ENCODE assay signal across 15 cellular contexts in the genomic region with DNA sequence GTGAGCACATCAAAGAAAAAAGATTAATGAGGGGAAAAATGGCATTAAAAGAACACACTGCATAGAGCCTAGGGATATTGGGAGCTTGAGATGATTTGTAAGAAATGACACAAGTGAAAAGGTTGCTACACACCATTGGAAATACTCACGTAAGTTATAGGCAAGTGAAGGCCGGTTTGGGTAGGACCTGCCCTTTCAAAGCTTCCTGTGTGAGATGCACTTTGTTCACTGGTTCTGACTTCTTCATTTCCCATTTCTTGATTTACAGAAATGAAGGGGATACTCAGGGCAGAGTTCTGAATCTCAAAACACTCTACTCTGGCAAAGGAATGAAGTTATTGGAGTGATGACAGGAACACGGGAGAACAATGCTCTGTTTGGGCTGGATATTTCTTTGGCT. TPM values are rescaled to one million over a fixed set of nuclear protein-coding genes. Genes with fewer than 3 reads are reported as not detected.
A peak's percentile ranks its signal among the peaks of the same experiment; 100 is the strongest.
DNase-seq lines count a peak whose midpoint lies in the region; ATAC-seq and TF ChIP-seq lines count a peak whose summit lies in the region.
"Had no signal": no experiment of that assay in that cellular context is flagged by ENCODE, and none has a peak within 500 bp of the region (broad histone marks: within the 10 kb centered on the region; RNA-seq: fewer than 3 reads in every experiment).

A gene with protein sequence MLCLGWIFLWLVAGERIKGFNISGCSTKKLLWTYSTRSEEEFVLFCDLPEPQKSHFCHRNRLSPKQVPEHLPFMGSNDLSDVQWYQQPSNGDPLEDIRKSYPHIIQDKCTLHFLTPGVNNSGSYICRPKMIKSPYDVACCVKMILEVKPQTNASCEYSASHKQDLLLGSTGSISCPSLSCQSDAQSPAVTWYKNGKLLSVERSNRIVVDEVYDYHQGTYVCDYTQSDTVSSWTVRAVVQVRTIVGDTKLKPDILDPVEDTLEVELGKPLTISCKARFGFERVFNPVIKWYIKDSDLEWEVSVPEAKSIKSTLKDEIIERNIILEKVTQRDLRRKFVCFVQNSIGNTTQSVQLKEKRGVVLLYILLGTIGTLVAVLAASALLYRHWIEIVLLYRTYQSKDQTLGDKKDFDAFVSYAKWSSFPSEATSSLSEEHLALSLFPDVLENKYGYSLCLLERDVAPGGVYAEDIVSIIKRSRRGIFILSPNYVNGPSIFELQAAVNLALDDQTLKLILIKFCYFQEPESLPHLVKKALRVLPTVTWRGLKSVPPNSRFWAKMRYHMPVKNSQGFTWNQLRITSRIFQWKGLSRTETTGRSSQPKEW (plus strand): TSS at position 251 of the 400 bp plus-strand sequence. CDS start 118 bp downstream, at position 369.

- peak within 1 kb of the TSS; percentile 52 to 76 (median 62) for H3K27ac ChIP-seq in upper lobe of left lung
- H3K27ac ChIP-seq in tibial artery, result no peak within 1 kb of the TSS
- H3K27ac ChIP-seq: neural progenitor cell had no signal

- H3K4me1 Mint-ChIP-seq in activated naive CD4-positive, alpha-beta T cell treated with anti-CD3 and anti-CD28 coated beads for 36 hours (ENCODE audit: low read depth), result peaks cover 74% of the 10 kb centered on the region
- H3K4me1 Mint-ChIP-seq in T-helper 1 cell treated with Interleukin-12 subunit alpha and Interleukin-12 subunit beta and Interleukin-4 antibody, amounts not matched to agents 30 μg/mL and 1 μg/mL, for 36 hours (ENCODE audit: low read depth), result peaks cover 77% of the 10 kb centered on the region
- H3K4me1 Mint-ChIP-seq: neural progenitor cell had no signal

- intact Hi-C loops in activated naive CD4-positive, alpha-beta T cell treated with anti-CD3 and anti-CD28 coated beads for 36 hours (cut with micrococcal nuclease), result loop anchor here (1.0 to 10.0 kb wide), 2 partner anchors 13 to 1118 kb away; partner anchors contain the start of gene RNF149
- intact Hi-C loops in tibial artery (cut with DNase I; ENCODE audit: low total_unique reads), result no loop called here

- H3K36me3 ChIP-seq in upper lobe of left lung (no peaks in the 10 kb centered on the region), tibial artery (no peaks in the 10 kb centered on the region)
- H3K36me3 ChIP-seq: neural progenitor cell had no signal

- no peak for TF ChIP-seq POLR2A in erythroblast (IDR thresholded peaks at IDR 0.05; ENCODE audit: low read length)
- peak in 1 of 4 donors; percentile 8 for TF ChIP-seq POLR2A in upper lobe of left lung (IDR thresholded peaks at IDR 0.05)

- peak within 1 kb of the TSS; percentile 53 for H3K4me3 Mint-ChIP-seq in activated naive CD4-positive, alpha-beta T cell treated with anti-CD3 and anti-CD28 coated beads for 36 hours
- peak within 1 kb of the TSS; percentile 79 for H3K4me3 Mint-ChIP-seq in T-helper 1 cell treated with Interleukin-12 subunit alpha and Interleukin-12 subunit beta and Interleukin-4 antibody, amounts not matched to agents 30 μg/mL and 1 μg/mL, for 36 hours
- H3K4me3 Mint-ChIP-seq: dendritic cell treated with granulocyte-macrophage colony-stimulating factor and Interleukin-4, amounts not matched to agents 40 ng/mL and 50 ng/mL, for 4 days; neural progenitor cell had no signal

- no peaks in the 10 kb centered on the region for H3K4me1 ChIP-seq in upper lobe of left lung
- H3K4me1 ChIP-seq in tibial artery, result no peaks in the 10 kb centered on the region
- H3K4me1 ChIP-seq: neural progenitor cell had no signal

- TF ChIP-seq CTCF in upper lobe of left lung (IDR thresholded peaks at IDR 0.05) (no peak), tibial artery (IDR thresholded peaks at IDR 0.05) (no peak)

- peak within 1 kb of the TSS; percentile 74 for H3K27ac Mint-ChIP-seq in activated naive CD4-positive, alpha-beta T cell treated with anti-CD3 and anti-CD28 coated beads for 36 hours
- peak within 1 kb of the TSS; percentile 94 for H3K27ac Mint-ChIP-seq in T-helper 1 cell treated with Interleukin-12 subunit alpha and Interleukin-12 subunit beta and Interleukin-4 antibody, amounts not matched to agents 30 μg/mL and 1 μg/mL, for 36 hours
- H3K27ac Mint-ChIP-seq: dendritic cell treated with granulocyte-macrophage colony-stimulating factor and Interleukin-4, amounts not matched to agents 40 ng/mL and 50 ng/mL, for 4 days; neural progenitor cell had no signal

- CTCF ChIA-PET in activated naive CD4-positive, alpha-beta T cell treated with anti-CD3 and anti-CD28 coated beads for 36 hours (lab: Charles Lee), result interaction anchor here (0.9 to 1.6 kb wide), 3 partner anchors 20 to 184 kb away, joined by 3 to 9 read pairs (median 3); no protein-coding TSS in a partner anchor

- WGBS in upper lobe of left lung, 2 donors, result 62 to 75% methylated on average over 3 of the region's 3 CpGs

- no peak for TF ChIP-seq EP300 in upper lobe of left lung (IDR thresholded peaks at IDR 0.05)

- H3K36me3 Mint-ChIP-seq in activated naive CD4-positive, alpha-beta T cell treated with anti-CD3 and anti-CD28 coated beads for 36 hours (ENCODE audit: low read depth), result peaks cover 20% of the 10 kb centered on the region
- H3K36me3 Mint-ChIP-seq in T-helper 1 cell treated with Interleukin-12 subunit alpha and Interleukin-12 subunit beta and Interleukin-4 antibody, amounts not matched to agents 30 μg/mL and 1 μg/mL, for 36 hours (ENCODE audit: low read depth), result peaks cover 64% of the 10 kb centered on the region
- H3K36me3 Mint-ChIP-seq: neural progenitor cell had no signal

- no peak for ATAC-seq in upper lobe of left lung (ENCODE audit: low FRiP score in 2 of 2)
- no peak for ATAC-seq in GM19397 (IDR thresholded peaks at IDR 0.05; ENCODE audit: unreplicated experiment)
- ATAC-seq: esophagus mucosa had no signal

- H3K9me3 ChIP-seq in upper lobe of left lung (no peaks in the 10 kb centered on the region), tibial artery (no peaks in the 10 kb centered on the region)

- H3K27me3 ChIP-seq in upper lobe of left lung, result no peaks in the 10 kb centered on the region
- H3K27me3 ChIP-seq in tibial artery, result no peaks in the 10 kb centered on the region
- H3K27me3 ChIP-seq: neural progenitor cell had no signal

- H3K4me3 ChIP-seq in upper lobe of left lung (peak within 1 kb of the TSS in 1 of 4 donors; percentile 4), tibial artery (no peak within 1 kb of the TSS)
- H3K4me3 ChIP-seq: neural progenitor cell had no signal

- DNase-seq in activated naive CD4-positive, alpha-beta T cell treated with anti-CD3 and anti-CD28 coated beads for 36 hours, result peak; percentile 31
- DNase-seq in activated naive CD4-positive, alpha-beta T cell treated with Interleukin-2 at 50 U/mL for 16 hours, result no peak
- DNase-seq in erythroblast (lab: John Stamatoyannopoulos, UW) (peak; percentile 12 to 34), upper lobe of left lung (no peak), tibial artery (no peak), NCI-H2107 treated with DMSO at 0.1 percent for 48 hours (lab: John Stamatoyannopoulos, UW; ENCODE audit: unreplicated experiment) (no peak)
- DNase-seq: activated CD4-positive, alpha-beta T cell treated with anti-CD3 and anti-CD28 coated beads, Interleukin-2, amount 50 U/mL, for 48 hours; mesenchymal stem cell; NCI-H1694; stimulated activated CD4-positive, alpha-beta T cell treated with anti-CD3 and anti-CD28 coated beads, Interleukin-12 subunit alpha, Interleukin-12 subunit beta, amount 100 ng/mL, for 4 hours had no signal

- no peaks in the 10 kb centered on the region for H3K9me3 Mint-ChIP-seq in activated naive CD4-positive, alpha-beta T cell treated with anti-CD3 and anti-CD28 coated beads for 36 hours
- H3K9me3 Mint-ChIP-seq in T-helper 1 cell treated with Interleukin-12 subunit alpha and Interleukin-12 subunit beta and Interleukin-4 antibody, amounts not matched to agents 30 μg/mL and 1 μg/mL, for 36 hours, result peaks cover 4% of the 10 kb centered on the region
- H3K9me3 Mint-ChIP-seq: dendritic cell treated with granulocyte-macrophage colony-stimulating factor and Interleukin-4, amounts not matched to agents 40 ng/mL and 50 ng/mL, for 4 days; neural progenitor cell had no signal

- no peaks in the 10 kb centered on the region for H3K27me3 Mint-ChIP-seq in activated naive CD4-positive, alpha-beta T cell treated with anti-CD3 and anti-CD28 coated beads for 36 hours (ENCODE audit: low read depth)
- H3K27me3 Mint-ChIP-seq in T-helper 1 cell treated with Interleukin-12 subunit alpha and Interleukin-12 subunit beta and Interleukin-4 antibody, amounts not matched to agents 30 μg/mL and 1 μg/mL, for 36 hours (ENCODE audit: low read depth), result no peaks in the 10 kb centered on the region
- H3K27me3 Mint-ChIP-seq: dendritic cell treated with granulocyte-macrophage colony-stimulating factor and Interleukin-4, amounts not matched to agents 40 ng/mL and 50 ng/mL, for 4 days had no signal

RNA-seq across cellular contexts. Expression of the gene that starts here (rescaled TPM):
- 10 to 100 TPM; 11.2 to 15.1 TPM for total RNA-seq in activated naive CD4-positive, alpha-beta T cell treated with anti-CD3 and anti-CD28 coated beads for 36 hours
- total RNA-seq in upper lobe of left lung, result 10 to 100 TPM in 3 of 6 donors, 1 to 10 TPM in 3; 8.0 to 16.3 (median 10.9) TPM

Comparison
In these comparisons a context has a peak if more than half of its experiments do, and no peak if none do; other contexts are left out.
1. DNase-seq: peak in activated naive CD4-positive, alpha-beta T cell treated with anti-CD3 and anti-CD28 coated beads for 36 hours (single experiment) and erythroblast (2 of 2); none in activated naive CD4-positive, alpha-beta T cell treated with Interleukin-2 at 50 U/mL for 16 hours (single experiment), upper lobe of left lung (0 of 2), tibial artery (0 of 2) and NCI-H2107 treated with DMSO at 0.1 percent for 48 hours (single experiment).
2. H3K27ac ChIP-seq: peak in upper lobe of left lung (4 of 4); none in tibial artery (0 of 2).